ENCODE assay signal across 8 cellular contexts in genomic region chr2:65382776-65383357, GRCh38. TPM values are rescaled to one million over a fixed set of nuclear protein-coding genes. Genes with fewer than 3 reads are reported as not detected.
DNase-seq lines count a peak whose midpoint lies in the region; TF ChIP-seq lines count a peak whose summit lies in the region.

No MANE protein-coding gene starts in this region.

- H3K9ac ChIP-seq in H9 (ENCODE audit: extremely low read depth, insufficient read length, low read length) (no peak overlapping the region), MM.1S (ENCODE audit: low read length) (peak overlapping the region; percentile 62)

- peaks cover under 1% of the 10 kb centered on the region; the same call in 1 of the 2 replicates for H3K4me1 ChIP-seq in H9 (ENCODE audit: insufficient read depth, low read length)
- peaks cover 48% of the 10 kb centered on the region for H3K4me1 ChIP-seq in MM.1S (ENCODE audit: low read length)

- peak overlapping the region; percentile 23 for H3K4me3 ChIP-seq in MM.1S (ENCODE audit: low read length)

- H3K4me1 Mint-ChIP-seq in H9 (peaks cover 10 to 17% of the 10 kb centered on the region in 2 experiments), chondrocyte (ENCODE audit: low read depth) (peaks cover 66% of the 10 kb centered on the region), mesothelial cell of epicardium (peaks cover 34% of the 10 kb centered on the region)

- peaks cover 0 to 3% (median 0%) of the 10 kb centered on the region in 3 experiments; a peak in 1 of 7 replicates for H3K36me3 Mint-ChIP-seq in H9 (ENCODE audit: insufficient read depth in 1 of 3, low read depth in 3 of 3)
- no peaks in the 10 kb centered on the region for H3K36me3 Mint-ChIP-seq in chondrocyte (ENCODE audit: low read depth)
- no peaks in the 10 kb centered on the region for H3K36me3 Mint-ChIP-seq in mesothelial cell of epicardium

- no peak overlapping the region for H3K23ac ChIP-seq in H9 (ENCODE audit: insufficient read length, low read depth, low read length)

- TF ChIP-seq CTCF in H9 (conservative IDR thresholded peaks at IDR 0.05) (no peak), MM.1S (IDR thresholded peaks at IDR 0.05; ENCODE audit: low read length) (peak; percentile 68), chondrocyte (IDR thresholded peaks at IDR 0.05) (peak; percentile 37), mesothelial cell of epicardium (IDR thresholded peaks at IDR 0.05; ENCODE audit: unreplicated experiment) (no peak)

- no peaks in the 10 kb centered on the region for H3K79me1 ChIP-seq in H9 (ENCODE audit: insufficient read depth, low read depth, low read length, poor library complexity, severe bottlenecking)

- no peak overlapping the region for H3K4ac ChIP-seq in H9 (ENCODE audit: low read depth, low read length)

- H2BK12ac ChIP-seq in H9 (ENCODE audit: insufficient read length, low read depth, low read length) = no peak overlapping the region

- no CpG with 5 or more reads among the region's 20 CpGs for WGBS in H9 (ENCODE audit: extremely low coverage, insufficient read length, low lambda C conversion rate)

- H3F3A ChIP-seq in MM.1S (ENCODE audit: insufficient read depth, low read length) = peaks cover 26% of the 10 kb centered on the region

- no peak overlapping the region for H3K56ac ChIP-seq in H9 (ENCODE audit: insufficient read length, low read depth, low read length)

- H3T11ph ChIP-seq in H9 (ENCODE audit: low read length) = no peak overlapping the region

- H3K9me3 Mint-ChIP-seq in H9 = no peaks in the 10 kb centered on the region
- H3K9me3 Mint-ChIP-seq in chondrocyte (ENCODE audit: low read depth) = no peaks in the 10 kb centered on the region
- no peaks in the 10 kb centered on the region for H3K9me3 Mint-ChIP-seq in mesothelial cell of epicardium

- no peak overlapping the region for H3K18ac ChIP-seq in H9 (ENCODE audit: insufficient read length, low read depth, low read length)

- H4K5ac ChIP-seq in H9 (ENCODE audit: insufficient read length, low read depth, low read length) = no peak overlapping the region

- no peaks in the 10 kb centered on the region for H3K27me3 ChIP-seq in H9 (ENCODE audit: insufficient read depth, low read length)
- H3K27me3 ChIP-seq in MM.1S (replicated peaks; ENCODE audit: insufficient read depth, low read length) = no peaks in the 10 kb centered on the region

- H2BK20ac ChIP-seq in H9 (ENCODE audit: low read depth, low read length, poor library complexity, severe bottlenecking) = no peak overlapping the region

- no peak overlapping the region for H2BK120ac ChIP-seq in H9 (ENCODE audit: low read depth, low read length, poor library complexity, severe bottlenecking)

- no peak overlapping the region for H3K27ac Mint-ChIP-seq in H9
- H3K27ac Mint-ChIP-seq in chondrocyte (ENCODE audit: unreplicated experiment) = peak overlapping the region; percentile 86
- H3K27ac Mint-ChIP-seq in mesothelial cell of epicardium = peak overlapping the region; percentile 92

- H2BK5ac ChIP-seq in H9 (ENCODE audit: insufficient read length, low read length) = no peak overlapping the region

- H3K36me3 ChIP-seq in MM.1S (replicated peaks; ENCODE audit: insufficient read depth, low read length) = no peaks in the 10 kb centered on the region

- no peaks in the 10 kb centered on the region for H3K27me3 Mint-ChIP-seq in H9 (ENCODE audit: low read depth)
- H3K27me3 Mint-ChIP-seq in chondrocyte (ENCODE audit: low read depth) = no peaks in the 10 kb centered on the region
- peaks cover 5% of the 10 kb centered on the region for H3K27me3 Mint-ChIP-seq in mesothelial cell of epicardium (ENCODE audit: low read depth)

- H3K23me2 ChIP-seq in H9 (ENCODE audit: insufficient read length, low read depth, low read length, poor library complexity, severe bottlenecking) = no peaks in the 10 kb centered on the region

- H3K4me3 Mint-ChIP-seq in H9 = no peak overlapping the region
- peak overlapping the region; percentile 37 for H3K4me3 Mint-ChIP-seq in chondrocyte (ENCODE audit: unreplicated experiment)
- H3K4me3 Mint-ChIP-seq in mesothelial cell of epicardium = peak overlapping the region; percentile 18

- H4K20me1 ChIP-seq in H9 (ENCODE audit: control insufficient read depth, insufficient read depth, insufficient read length) (no peaks in the 10 kb centered on the region), MM.1S (ENCODE audit: insufficient read depth, low read length) (no peaks in the 10 kb centered on the region)

- no peaks in the 10 kb centered on the region for H3K9me2 ChIP-seq in MM.1S (replicated peaks; ENCODE audit: insufficient read depth, low read length)

- H3K9me3 ChIP-seq in H9 (ENCODE audit: control insufficient read depth, low read depth, low read length) (no peaks in the 10 kb centered on the region), MM.1S (replicated peaks; ENCODE audit: insufficient read depth, low read length) (no peaks in the 10 kb centered on the region)

- no peaks in the 10 kb centered on the region for H3K79me2 ChIP-seq in H9 (ENCODE audit: insufficient read depth, low read length)
- peaks cover 88% of the 10 kb centered on the region for H3K79me2 ChIP-seq in MM.1S (ENCODE audit: low read length)

- H2AFZ ChIP-seq in H9 (ENCODE audit: low read length) = no peak overlapping the region
- H2AFZ ChIP-seq in MM.1S (ENCODE audit: low read length) = no peak overlapping the region; the same call in 1 of the 2 replicates

- DNase-seq in GM04504 (ENCODE audit: low read depth) = peak; percentile 51
- DNase-seq in H9 = peak; percentile 43
- peak; percentile 95 for DNase-seq in MM.1S
- DNase-seq in activated CD4-positive, alpha-beta T cell treated with anti-CD3 and anti-CD28 coated beads for 1 hour = peak; percentile 62
- DNase-seq in chondrocyte (ENCODE audit: low spot score) = no peak
- peak; percentile 64 to 80 for DNase-seq in mesothelial cell of epicardium (ENCODE audit: low spot score in 2 of 2, unreplicated experiment in 2 of 2)
- DNase-seq in stimulated activated CD8-positive, alpha-beta memory T cell treated with anti-CD3 and anti-CD28 coated beads, Interleukin-7, amount 100 ng/mL, for 1 hour (ENCODE audit: low read depth in 2 of 2) = peak; percentile 42 to 47
- DNase-seq in NCI-H146 (lab: John Stamatoyannopoulos, UW) = no peak

- no peak overlapping the region for H4K8ac ChIP-seq in H9 (replicated peaks; ENCODE audit: insufficient read length, low read depth, low read length)

- no peak overlapping the region for H3K27ac ChIP-seq in H9 (ENCODE audit: insufficient read length, low read depth, low read length)
- peak overlapping the region; percentile 93 for H3K27ac ChIP-seq in MM.1S (ENCODE audit: low read length)

- H2BK15ac ChIP-seq in H9 (ENCODE audit: low read depth, low read length) = no peak overlapping the region

- H3K4me2 ChIP-seq in H9 (ENCODE audit: insufficient read depth, insufficient read length, low read length) = no peak overlapping the region
- peak overlapping the region; percentile 70 for H3K4me2 ChIP-seq in MM.1S (ENCODE audit: low read depth, low read length)

- H3K14ac ChIP-seq in H9 (ENCODE audit: insufficient read depth, low read length) = no peak overlapping the region

- H4K91ac ChIP-seq in H9 (ENCODE audit: insufficient read length, low read depth, low read length) = no peak overlapping the region

- H2AK5ac ChIP-seq in H9 (ENCODE audit: insufficient read length, low read length) = no peak overlapping the region

RNA-seq across cellular contexts. Expression of gene SPRED2, which starts 49.5 kb away (rescaled TPM):
- total RNA-seq in H9 (2021) (20.8 and 23.5 TPM in 2 replicates), chondrocyte (21.5 to 26.1 TPM (median 23.1 TPM) in 3 replicates), mesothelial cell of epicardium (31.5 to 32.2 TPM (median 32.0 TPM) in 3 replicates)

Comparison
In these comparisons a context has a peak if more than half of its experiments do, and no peak if none do; other contexts are left out.
1. DNase-seq: peak in GM04504 (single experiment), H9 (single experiment), MM.1S (single experiment), activated CD4-positive, alpha-beta T cell treated with anti-CD3 and anti-CD28 coated beads for 1 hour (single experiment), mesothelial cell of epicardium (2 of 2) and stimulated activated CD8-positive, alpha-beta memory T cell treated with anti-CD3 and anti-CD28 coated beads, Interleukin-7, amount 100 ng/mL, for 1 hour (2 of 2); none in chondrocyte (single experiment) and NCI-H146 (single experiment).
2. H3K27ac Mint-ChIP-seq: peak in chondrocyte (single experiment) and mesothelial cell of epicardium (single experiment); none in H9 (0 of 3).
3. H3K4me3 Mint-ChIP-seq: peak in chondrocyte (single experiment) and mesothelial cell of epicardium (single experiment); none in H9 (0 of 2).
4. CTCF ChIP-seq: peak in MM.1S (single experiment) and chondrocyte (single experiment); none in H9 (single experiment) and mesothelial cell of epicardium (single experiment).